Comparison of ENCODE assay signal across 12 cellular contexts in genomic region chr7:105493928-105494325, GRCh38. TPM values are rescaled to one million over a fixed set of nuclear protein-coding genes. Genes with fewer than 3 reads are reported as not detected.
A peak's percentile ranks its signal among the peaks of the same experiment; 100 is the strongest.
DNase-seq lines count a peak whose midpoint lies in the region; ATAC-seq, FAIRE-seq and TF ChIP-seq lines count a peak whose summit lies in the region.
"Had no signal": no experiment of that assay in that cellular context is flagged by ENCODE, and none has a peak within 500 bp of the region (broad histone marks: within the 10 kb centered on the region; RNA-seq: fewer than 3 reads in every experiment).

No MANE protein-coding gene starts in this region.

- DNase-seq in HCEC 1CT (peak; percentile 69), astrocyte of the spinal cord (ENCODE audit: low read depth, low spot score) (peak; percentile 89), kidney glomerular epithelial cell (lab: John Stamatoyannopoulos, UW) (peak; percentile 88), thoracic aorta (ENCODE audit: low spot score) (no peak), GM12892 (ENCODE audit: insufficient read length) (no peak), smooth muscle cell (lab: John Stamatoyannopoulos, UW; ENCODE audit: unreplicated experiment) (no peak)
- DNase-seq: NCI-H510A; stimulated activated CD4-positive, alpha-beta T cell treated with anti-CD3 and anti-CD28 coated beads, Interleukin-1b, Interleukin-23, amount 100 ng/mL, for 48 hours; stimulated activated naive B cell treated with anti-CD40 and anti-IgM and Interleukin-4, amounts not matched to agents 10 μg/mL and 1 μg/mL and 100 μg/mL, for 72 hours had no signal

- 73% methylated on average over 5 of the region's 5 CpGs for WGBS in smooth muscle cell (ENCODE audit: low lambda C conversion rate)

- H3K27me3 ChIP-seq in thoracic aorta (replicated peaks; ENCODE audit: insufficient read depth) (no peaks in the 10 kb centered on the region), smooth muscle cell (ENCODE audit: low read depth) (no peaks in the 10 kb centered on the region)

- H4K20me1 ChIP-seq in smooth muscle cell (ENCODE audit: low read depth) = no peaks in the 10 kb centered on the region

- TF ChIP-seq POLR2A in GM12892 (IDR thresholded peaks at IDR 0.05; ENCODE audit: low read depth, low read length) = no peak

- H3K4me1 ChIP-seq in thoracic aorta (ENCODE audit: control insufficient read depth in 1 of 2, low read depth in 2 of 2) (peaks cover 8 to 27% of the 10 kb centered on the region in 2 donors), smooth muscle cell (ENCODE audit: low read depth) (peaks cover 7% of the 10 kb centered on the region)

- TF ChIP-seq CTCF in astrocyte of the spinal cord (IDR thresholded peaks at IDR 0.05; ENCODE audit: low read depth, low read length) (no peak), thoracic aorta (IDR thresholded peaks at IDR 0.05) (no peak), smooth muscle cell (IDR thresholded peaks at IDR 0.05; ENCODE audit: borderline replicate concordance, insufficient read depth, poor library complexity, severe bottlenecking) (no peak)

- H3K4me2 ChIP-seq in smooth muscle cell = no peak overlapping the region

- H3K36me3 ChIP-seq in thoracic aorta (no peaks in the 10 kb centered on the region), smooth muscle cell (ENCODE audit: low read depth) (no peaks in the 10 kb centered on the region)

- H3K4me3 ChIP-seq in astrocyte of the spinal cord (ENCODE audit: low read depth, low read length) (no peak overlapping the region), thoracic aorta (peak overlapping the region; percentile 60), smooth muscle cell (no peak overlapping the region)

- H3K9me3 ChIP-seq in thoracic aorta (no peaks in the 10 kb centered on the region), smooth muscle cell (replicated peaks; ENCODE audit: low read depth) (no peaks in the 10 kb centered on the region)

- H3K79me2 ChIP-seq in smooth muscle cell (ENCODE audit: low read depth) = no peaks in the 10 kb centered on the region

- H2AFZ ChIP-seq in smooth muscle cell (ENCODE audit: low read depth) = no peak overlapping the region

- ATAC-seq in thoracic aorta (ENCODE audit: insufficient number of reproducible peaks, low FRiP score, low read depth) (no peak), HG03135 (IDR thresholded peaks at IDR 0.05; ENCODE audit: unreplicated experiment) (no peak)
- ATAC-seq: stimulated activated naive B cell treated with anti-CD40 and anti-IgM and Interleukin-4, amounts not matched to agents 10 μg/mL and 1 μg/mL and 100 μg/mL, for 72 hours had no signal

- no peak for FAIRE-seq in GM12892 (lab: Jason Lieb, UNC)
- FAIRE-seq: islet of Langerhans, TTC549 had no signal

- in situ Hi-C loops in astrocyte of the spinal cord (cut with HindIII; ENCODE audit: low sequenced_read_pairs) = no loop called here

- H3F3A ChIP-seq in smooth muscle cell (ENCODE audit: low read depth) = peaks cover 4% of the 10 kb centered on the region

- H3K27ac ChIP-seq in thoracic aorta (peak overlapping the region in 1 of 2 donors; percentile 14), smooth muscle cell (ENCODE audit: low read depth) (no peak overlapping the region)

- H3K9ac ChIP-seq in smooth muscle cell (ENCODE audit: low read depth) = no peak overlapping the region

RNA-seq across cellular contexts. Expression of gene PUS7, which starts 28.1 kb away (rescaled TPM):
- total RNA-seq in thoracic aorta (10 to 100 TPM in 1 of 2 donors, 1 to 10 TPM in 1; 4.1 to 20.6 TPM), smooth muscle cell (8.0 and 11.7 TPM in 2 replicates)
- 22.5 TPM for polyA plus RNA-seq in GM12892 (2012; ENCODE audit: missing spikeins)
- polyA plus RNA-seq in smooth muscle cell = 6.9 and 9.2 TPM in 2 replicates

RNA-seq across cellular contexts. Expression of gene RINT1, which starts 38.1 kb away (rescaled TPM):
- total RNA-seq in thoracic aorta (10 to 100 TPM; 20.2 to 25.2 TPM), smooth muscle cell (18.9 and 29.4 TPM in 2 replicates)
- 25.7 TPM for polyA plus RNA-seq in GM12892 (2012; ENCODE audit: missing spikeins)
- polyA plus RNA-seq in smooth muscle cell = 22.4 and 23.1 TPM in 2 replicates

Comparison
In these comparisons a context has a peak if more than half of its experiments do, and no peak if none do; other contexts are left out.
1. DNase-seq: peak in HCEC 1CT (single experiment), astrocyte of the spinal cord (single experiment) and kidney glomerular epithelial cell (single experiment); none in thoracic aorta (single experiment), GM12892 (single experiment) and smooth muscle cell (single experiment).